ENCODE assay signal across 19 cellular contexts in the genomic region with DNA sequence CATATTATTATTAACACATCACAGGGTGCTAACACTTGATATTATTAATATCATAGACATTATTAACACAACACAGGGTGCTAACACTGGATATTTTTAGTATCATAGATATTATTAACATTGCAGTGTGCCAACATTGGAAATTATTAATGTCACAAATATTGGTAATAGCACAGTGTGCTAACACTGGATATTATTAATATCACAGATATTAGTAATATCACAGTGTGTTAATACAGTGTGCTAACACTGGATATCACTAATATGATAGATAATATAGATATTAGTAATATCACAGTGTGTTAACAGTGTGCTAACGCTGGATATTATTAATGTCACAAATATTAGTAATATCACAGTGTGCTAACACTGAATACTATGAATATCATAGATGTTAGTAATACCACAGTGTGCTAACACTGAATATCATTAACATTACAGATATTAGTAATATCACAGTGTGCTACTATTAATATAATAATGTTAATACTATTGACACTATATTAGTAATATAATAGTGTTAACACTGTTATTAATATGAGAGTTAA. TPM values are rescaled to one million over a fixed set of nuclear protein-coding genes. Genes with fewer than 3 reads are reported as not detected.
DNase-seq lines count a peak whose midpoint lies in the region; ATAC-seq, FAIRE-seq and TF ChIP-seq lines count a peak whose summit lies in the region.
"Had no signal": no experiment of that assay in that cellular context is flagged by ENCODE, and none has a peak within 500 bp of the region (broad histone marks: within the 10 kb centered on the region; RNA-seq: fewer than 3 reads in every experiment).

No MANE protein-coding gene starts in this region.

- no peak overlapping the region for H3K9ac ChIP-seq in K562 (ENCODE audit: insufficient read depth in 1 of 2, low read depth in 2 of 2, low read length in 2 of 2)
- H3K9ac ChIP-seq: BLaER1 had no signal

- FAIRE-seq in RCC 7860 (lab: Jason Lieb, UNC) (peak; percentile 73), K562 (lab: Jason Lieb, UNC) (no peak), islet of Langerhans (lab: Jason Lieb, UNC) (peak; percentile 45)
- FAIRE-seq: GM12891, GM18507 had no signal

- in situ Hi-C loops in K562 (cut with MboI), result no loop called here

- peaks cover 0 to 11% of the 10 kb centered on the region in 2 experiments; a peak in 3 of 5 replicates for H3K4me1 ChIP-seq in K562 (replicated peaks in 1 of 2; ENCODE audit: control insufficient read depth in 2 of 2, insufficient read depth in 2 of 2, low read length in 2 of 2)
- H3K4me1 ChIP-seq: BLaER1, Caco-2 had no signal

- TF ChIP-seq CTCF in K562 (IDR thresholded peaks at IDR 0.05 in 2 of 3, conservative IDR thresholded peaks at IDR 0.05 in 1 of 3; ENCODE audit: insufficient read depth in 2 of 3, low read depth in 1 of 3, low read length in 3 of 3), result no peak

- no peak overlapping the region for H3K27ac ChIP-seq in K562 (ENCODE audit: extremely low read depth, low read depth, low read length)
- H3K27ac ChIP-seq: BLaER1, C4-2B had no signal

- no peaks in the 10 kb centered on the region for H3K79me2 ChIP-seq in K562 (ENCODE audit: control insufficient read depth, insufficient read depth, low read length)

- H3K9me3 ChIP-seq in K562 (replicated peaks; ENCODE audit: control insufficient read depth, insufficient read depth, low read depth, low read length), result no peaks in the 10 kb centered on the region
- H3K9me3 ChIP-seq: BLaER1, Caco-2 had no signal

- DNase-seq in RCC 7860 (ENCODE audit: low spot score), result no peak
- no peak for DNase-seq in K562 (ENCODE audit: extremely low read depth in 1 of 4, low spot score in 3 of 4)
- no peak for DNase-seq in NCI-H2196 (lab: John Stamatoyannopoulos, UW; ENCODE audit: unreplicated experiment)
- no peak for DNase-seq in stimulated activated CD4-positive, alpha-beta T cell treated with anti-CD3 and anti-CD28 coated beads, Interleukin-12 subunit alpha, Interleukin-12 subunit beta, amount 100 ng/mL, for 4 hours
- DNase-seq in GF-D8 (lab: John Stamatoyannopoulos, UW), result no peak
- DNase-seq: Caco-2; CD4-positive, CD25-positive, alpha-beta regulatory T cell; CD8-positive, alpha-beta T cell; DMS153; DND-41; H9 had no signal

- no peaks in the 10 kb centered on the region for H3K9me1 ChIP-seq in K562 (ENCODE audit: control insufficient read depth, insufficient read depth, low read length)

- no peak for TF ChIP-seq RAD21 in K562 (CRISPR knock-in tag; conservative IDR thresholded peaks at IDR 0.05 in 1 of 2, IDR thresholded peaks at IDR 0.05 in 1 of 2)

- no peak for TF ChIP-seq EP300 in K562 (IDR thresholded peaks at IDR 0.05; ENCODE audit: low read length)

- 0% methylated on average over 1 of the region's 1 CpG for WGBS in K562 (ENCODE audit: insufficient coverage, low coverage, missing lambda C conversion rate)

- H3K27me3 ChIP-seq in K562 (ENCODE audit: control insufficient read depth in 2 of 2, insufficient read depth in 2 of 2, low read length in 2 of 2), result no peaks in the 10 kb centered on the region
- H3K27me3 ChIP-seq: BLaER1 had no signal

- no peak for TF ChIP-seq POLR2A in K562 (conservative IDR thresholded peaks at IDR 0.05)

- no peak overlapping the region for H2AFZ ChIP-seq in K562 (ENCODE audit: low read depth, low read length)
- H2AFZ ChIP-seq: GM23338 had no signal

- no peak overlapping the region for H3K4me3 ChIP-seq in K562
- H3K4me3 ChIP-seq: BLaER1, GM23338 had no signal

- intact Hi-C loops in K562 (cut with micrococcal nuclease), result no loop called here

- no TSS peak for BruUV-seq in K562 (replicated peaks; lab: Mats Ljungman, UMichigan)

- POLR2A ChIA-PET in K562 (lab: Yijun Ruan, JAX), result no interaction called here

- no peak for ATAC-seq in K562
- ATAC-seq: CD8-positive, alpha-beta T cell; GM23338; HCT116 had no signal

- CTCF ChIA-PET in K562 (lab: Yijun Ruan, JAX; ENCODE audit: low intra/inter-chr PET ratio), result no interaction called here

- no peaks in the 10 kb centered on the region for H4K20me1 ChIP-seq in K562 (replicated peaks; ENCODE audit: control insufficient read depth, insufficient read depth, low read length)
- H4K20me1 ChIP-seq: BLaER1 had no signal

- no peak overlapping the region for H3K4me2 ChIP-seq in K562 (ENCODE audit: insufficient read depth, low read length)
- H3K4me2 ChIP-seq: BLaER1, GM23338 had no signal

- no peaks in the 10 kb centered on the region for H3K36me3 ChIP-seq in K562 (ENCODE audit: control insufficient read depth, insufficient read depth, low read length)
- H3K36me3 ChIP-seq: BLaER1 had no signal

RNA-seq across cellular contexts. Expression of a gene that starts 1.6 kb away (rescaled TPM):
- 0.42 and 0.51 TPM in 2 replicates for total RNA-seq in K562 (2011; cell fraction: chromatin; rRNA removed; ENCODE audit: low replicate concordance)
- 4.0 and 4.3 TPM in 2 replicates for total RNA-seq in K562 (2011; cell fraction: nucleolus; rRNA removed)
- 1.6 and 1.8 TPM in 2 replicates for total RNA-seq in K562 (2011; cell fraction: nucleoplasm; rRNA removed)
- total RNA-seq in K562 (2014; rRNA removed) (0.61 and 0.73 TPM in 2 replicates), K562 (2014; rRNA removed; fragmentation: Illumina TruSeq; extraction: Trizol) (0.18 and 0.70 TPM in 2 replicates), K562 (2015; rRNA removed; fragmentation: Illumina TruSeq; extraction: Trizol) (0.51 and 0.79 TPM in 2 replicates), K562 (2021) (0.60 and 1.3 TPM in 2 replicates)
- polyA plus RNA-seq in K562 (2011; rRNA removed) (0.56 and 0.93 TPM in 2 replicates), K562 (2014; fragmentation: Illumina TruSeq; extraction: Trizol) (0.32 and 0.68 TPM in 2 replicates), K562 (2014; fragmentation: Nextera tagmentation; extraction: Ambion mirVana) (under 1 TPM; 0.08 to 0.25 TPM), K562 (2014; rRNA removed) (0.62 and 0.94 TPM in 2 replicates)
- polyA plus RNA-seq in K562 (2011; cell fraction: cytosol; rRNA removed), result 0.30 and 1.1 TPM in 2 replicates
- polyA plus RNA-seq in K562 (2011; cell fraction: nucleus; rRNA removed), result 2.6 and 4.8 TPM in 2 replicates
- polyA plus RNA-seq in K562 (2012), result 0.64 and 0.65 TPM in 2 replicates
- polyA minus RNA-seq in K562 (2011; rRNA and poly(A)+ RNA removed), result 0.36 and 0.74 TPM in 2 replicates
- not detected in 2 replicates for polyA minus RNA-seq in K562 (2011; cell fraction: cytosol; rRNA and poly(A)+ RNA removed)
- 2.2 TPM in 2 replicates for polyA minus RNA-seq in K562 (2011; cell fraction: nucleus; rRNA and poly(A)+ RNA removed)
- total RNA-seq: A172, GM23338, H9 had no signal

RNA-seq across cellular contexts. Expression of a gene that starts 20.3 kb away (rescaled TPM):
- 45.6 and 57.6 TPM in 2 replicates for total RNA-seq in K562 (2011; cell fraction: chromatin; rRNA removed; ENCODE audit: low replicate concordance)
- total RNA-seq in K562 (2011; cell fraction: nucleolus; rRNA removed), result 32.4 and 33.2 TPM in 2 replicates
- 42.8 and 45.6 TPM in 2 replicates for total RNA-seq in K562 (2011; cell fraction: nucleoplasm; rRNA removed)
- 13.7 and 16.9 TPM in 2 replicates for total RNA-seq in K562 (2014; rRNA removed)
- total RNA-seq in K562 (2014; rRNA removed; fragmentation: Illumina TruSeq; extraction: Trizol), result 11.0 and 12.8 TPM in 2 replicates
- 14.4 and 15.9 TPM in 2 replicates for total RNA-seq in K562 (2015; rRNA removed; fragmentation: Illumina TruSeq; extraction: Trizol)
- total RNA-seq in K562 (2021), result 15.7 and 18.4 TPM in 2 replicates
- polyA plus RNA-seq in K562 (2011; rRNA removed), result 10.5 and 14.2 TPM in 2 replicates
- 8.9 and 10.6 TPM in 2 replicates for polyA plus RNA-seq in K562 (2011; cell fraction: cytosol; rRNA removed)
- 16.5 and 25.1 TPM in 2 replicates for polyA plus RNA-seq in K562 (2011; cell fraction: nucleus; rRNA removed)
- polyA plus RNA-seq in K562 (2012), result 10.0 and 11.0 TPM in 2 replicates
- 11.7 and 12.0 TPM in 2 replicates for polyA plus RNA-seq in K562 (2014; fragmentation: Illumina TruSeq; extraction: Trizol)
- polyA plus RNA-seq in K562 (2014; fragmentation: Nextera tagmentation; extraction: Ambion mirVana), result 1 to 10 TPM in 1 of 2 experiments, under 1 TPM in 1; 0.94 to 1.1 TPM
- 12.2 and 18.5 TPM in 2 replicates for polyA plus RNA-seq in K562 (2014; rRNA removed)
- polyA minus RNA-seq in K562 (2011; rRNA and poly(A)+ RNA removed), result 19.5 and 22.0 TPM in 2 replicates
- polyA minus RNA-seq in K562 (2011; cell fraction: cytosol; rRNA and poly(A)+ RNA removed), result 6.7 and 10.3 TPM in 2 replicates
- 14.4 and 16.6 TPM in 2 replicates for polyA minus RNA-seq in K562 (2011; cell fraction: nucleus; rRNA and poly(A)+ RNA removed)

RNA-seq across cellular contexts. Expression of a gene that starts 38.0 kb away (rescaled TPM):
- total RNA-seq in K562 (2011; cell fraction: chromatin; rRNA removed; ENCODE audit: low replicate concordance), result 232 and 346 TPM in 2 replicates
- total RNA-seq in K562 (2011; cell fraction: nucleolus; rRNA removed), result 147 and 170 TPM in 2 replicates
- 249 and 393 TPM in 2 replicates for total RNA-seq in K562 (2011; cell fraction: nucleoplasm; rRNA removed)
- total RNA-seq in K562 (2014; rRNA removed) (85.6 and 123 TPM in 2 replicates), K562 (2014; rRNA removed; fragmentation: Illumina TruSeq; extraction: Trizol) (94.7 and 105 TPM in 2 replicates), K562 (2015; rRNA removed; fragmentation: Illumina TruSeq; extraction: Trizol) (94.4 and 95.2 TPM in 2 replicates), K562 (2021) (68.1 and 78.1 TPM in 2 replicates)
- polyA plus RNA-seq in K562 (2011; rRNA removed) (81.3 and 112 TPM in 2 replicates), K562 (2014; fragmentation: Illumina TruSeq; extraction: Trizol) (101 and 103 TPM in 2 replicates), K562 (2014; fragmentation: Nextera tagmentation; extraction: Ambion mirVana) (10 to 100 TPM; 25.7 to 34.1 TPM), K562 (2014; rRNA removed) (130 and 137 TPM in 2 replicates)
- 55.1 and 81.1 TPM in 2 replicates for polyA plus RNA-seq in K562 (2011; cell fraction: cytosol; rRNA removed)
- 163 and 255 TPM in 2 replicates for polyA plus RNA-seq in K562 (2011; cell fraction: nucleus; rRNA removed)
- polyA plus RNA-seq in K562 (2012), result 60.6 and 75.6 TPM in 2 replicates
- polyA minus RNA-seq in K562 (2011; rRNA and poly(A)+ RNA removed), result 89.6 and 93.8 TPM in 2 replicates
- polyA minus RNA-seq in K562 (2011; cell fraction: cytosol; rRNA and poly(A)+ RNA removed), result 31.9 and 33.0 TPM in 2 replicates
- polyA minus RNA-seq in K562 (2011; cell fraction: nucleus; rRNA and poly(A)+ RNA removed), result 105 and 112 TPM in 2 replicates

RNA-seq across cellular contexts. Expression of a gene that starts 44.6 kb away (rescaled TPM):
- total RNA-seq in K562 (2011; cell fraction: chromatin; rRNA removed; ENCODE audit: low replicate concordance), result 6.9 and 16.6 TPM in 2 replicates
- total RNA-seq in K562 (2011; cell fraction: nucleolus; rRNA removed), result 7.0 and 9.2 TPM in 2 replicates
- 5.3 and 6.7 TPM in 2 replicates for total RNA-seq in K562 (2011; cell fraction: nucleoplasm; rRNA removed)
- total RNA-seq in K562 (2014; rRNA removed) (6.3 and 6.4 TPM in 2 replicates), K562 (2014; rRNA removed; fragmentation: Illumina TruSeq; extraction: Trizol) (8.3 and 10.2 TPM in 2 replicates), K562 (2015; rRNA removed; fragmentation: Illumina TruSeq; extraction: Trizol) (9.4 and 10.0 TPM in 2 replicates), K562 (2021) (6.3 and 7.0 TPM in 2 replicates)
- polyA plus RNA-seq in K562 (2011; rRNA removed) (6.8 and 11.2 TPM in 2 replicates), K562 (2014; fragmentation: Illumina TruSeq; extraction: Trizol) (10.3 and 11.3 TPM in 2 replicates), K562 (2014; fragmentation: Nextera tagmentation; extraction: Ambion mirVana) (1 to 10 TPM; 3.3 to 4.3 TPM), K562 (2014; rRNA removed) (7.9 and 9.0 TPM in 2 replicates)
- 3.9 and 4.3 TPM in 2 replicates for polyA plus RNA-seq in K562 (2011; cell fraction: cytosol; rRNA removed)
- 2.0 and 2.3 TPM in 2 replicates for polyA plus RNA-seq in K562 (2011; cell fraction: nucleus; rRNA removed)
- polyA plus RNA-seq in K562 (2012), result 5.5 and 5.8 TPM in 2 replicates
- polyA minus RNA-seq in K562 (2011; rRNA and poly(A)+ RNA removed), result 7.5 and 8.0 TPM in 2 replicates
- 3.4 and 4.9 TPM in 2 replicates for polyA minus RNA-seq in K562 (2011; cell fraction: cytosol; rRNA and poly(A)+ RNA removed)
- 5.3 and 6.8 TPM in 2 replicates for polyA minus RNA-seq in K562 (2011; cell fraction: nucleus; rRNA and poly(A)+ RNA removed)
